In the genomic region with DNA sequence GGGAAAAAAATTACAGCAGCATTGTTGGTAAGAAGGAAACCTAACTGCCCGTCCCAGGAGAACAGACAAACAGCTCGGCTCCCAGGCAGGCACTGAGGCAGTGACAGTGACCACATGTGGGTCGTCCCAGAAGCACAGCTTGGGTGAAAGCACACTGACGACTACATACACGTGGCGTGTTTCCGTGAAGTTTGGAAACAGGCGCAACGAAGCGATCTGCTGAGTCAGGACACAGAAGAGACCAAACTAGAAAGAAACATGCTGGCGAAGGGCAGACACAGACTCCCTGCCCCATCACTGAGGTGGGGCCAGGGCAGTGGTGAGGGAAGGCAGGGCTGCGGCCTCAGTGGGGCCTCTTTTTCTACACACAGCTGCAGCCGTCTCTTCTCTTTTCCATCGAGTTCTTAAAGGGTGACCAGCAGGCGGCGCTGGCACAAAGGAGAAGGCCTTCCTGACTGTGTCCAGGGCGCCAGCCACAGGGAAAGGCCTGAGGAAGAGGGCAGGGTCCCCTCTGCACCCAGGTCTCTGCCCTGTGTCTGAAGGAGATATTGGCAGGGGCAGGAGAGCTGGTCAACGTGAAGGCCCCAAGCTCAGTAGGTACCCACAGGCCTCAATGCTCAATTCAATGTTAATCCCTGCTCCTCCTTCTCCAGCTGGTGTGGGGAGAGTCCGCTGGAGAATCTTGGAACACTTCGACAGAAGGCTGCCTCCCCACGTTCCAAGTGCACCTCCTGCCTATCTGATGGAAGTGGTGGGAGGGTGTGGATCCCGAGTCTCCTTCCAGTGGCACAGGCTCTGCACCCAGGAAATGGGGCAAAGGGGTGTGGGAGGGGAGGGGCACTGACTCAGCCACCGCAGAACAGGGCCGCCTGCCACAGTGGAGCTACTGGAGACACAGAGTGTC, we compare ENCODE assay signal across 8 cellular contexts. TPM values are rescaled to one million over a fixed set of nuclear protein-coding genes. Genes with fewer than 3 reads are reported as not detected.
DNase-seq lines count a peak whose midpoint lies in the region; ATAC-seq and TF ChIP-seq lines count a peak whose summit lies in the region.

No MANE protein-coding gene starts in this region.

- no peaks in the 10 kb centered on the region for H3K9me3 Mint-ChIP-seq in CD8-positive, alpha-beta T cell
- no peaks in the 10 kb centered on the region for H3K9me3 Mint-ChIP-seq in activated naive CD8-positive, alpha-beta T cell treated with anti-CD3 and anti-CD28 coated beads for 36 hours

- H4K20me1 ChIP-seq in OCI-LY7 (ENCODE audit: insufficient read depth, low read length) (no peaks in the 10 kb centered on the region), osteoblast (ENCODE audit: insufficient read depth, low read length) (peaks cover 23% of the 10 kb centered on the region)

- POLR2A ChIA-PET in CD8-positive, alpha-beta T cell (lab: Charles Lee), result interaction anchor here (1.1 to 1.7 kb wide), 2 partner anchors 19 to 23 kb away, joined by 4 to 8 read pairs; a partner anchor contains a TSS
- POLR2A ChIA-PET in OCI-LY7 (lab: Charles Lee), result no interaction called here

- TF ChIP-seq CTCF in CD8-positive, alpha-beta T cell (IDR thresholded peaks at IDR 0.05), result peak; percentile 30
- peak; percentile 85 for TF ChIP-seq CTCF in OCI-LY7 (conservative IDR thresholded peaks at IDR 0.05; ENCODE audit: low read length)
- peak; percentile 81 for TF ChIP-seq CTCF in osteoblast (IDR thresholded peaks at IDR 0.05; ENCODE audit: extremely low read depth, low read depth, low read length)

- peaks cover 89% of the 10 kb centered on the region for H3K36me3 Mint-ChIP-seq in CD8-positive, alpha-beta T cell
- peaks cover 20% of the 10 kb centered on the region for H3K36me3 Mint-ChIP-seq in activated naive CD8-positive, alpha-beta T cell treated with anti-CD3 and anti-CD28 coated beads for 36 hours

- H3K4me2 ChIP-seq in OCI-LY7 (ENCODE audit: low read length) (no peak overlapping the region), osteoblast (ENCODE audit: insufficient read depth, low read length) (no peak overlapping the region)

- intact Hi-C loops in CD8-positive, alpha-beta T cell (cut with DNase I, micrococcal nuclease), result loop anchor here (1.0 to 5.0 kb wide), 5 partner anchors 20 to 505 kb away; a partner anchor contains a TSS
- intact Hi-C loops in OCI-LY7 (cut with micrococcal nuclease; ENCODE audit: unreplicated experiment), result loop anchor here (1.0 kb wide), 2 partner anchors 54 to 180 kb away; no protein-coding TSS in a partner anchor

- peak; percentile 84 for ATAC-seq in CD8-positive, alpha-beta T cell
- ATAC-seq in GM19328 (IDR thresholded peaks at IDR 0.05; ENCODE audit: unreplicated experiment) (no peak), GM19397 (IDR thresholded peaks at IDR 0.05; ENCODE audit: unreplicated experiment) (no peak)

- H3K79me2 ChIP-seq in OCI-LY7 (ENCODE audit: insufficient read depth, low read depth, low read length) (no peaks in the 10 kb centered on the region), osteoblast (ENCODE audit: insufficient read depth, low read length) (peaks cover 41% of the 10 kb centered on the region)

- H2AFZ ChIP-seq in OCI-LY7 (ENCODE audit: low read length) (no peak overlapping the region), osteoblast (ENCODE audit: low read length) (no peak overlapping the region)

- no peaks in the 10 kb centered on the region for H3K9me2 ChIP-seq in OCI-LY7 (ENCODE audit: insufficient read depth, low read length)

- H3K27ac ChIP-seq in CD8-positive, alpha-beta T cell (ENCODE audit: low read depth, low read length), result no peak overlapping the region
- H3K27ac ChIP-seq in OCI-LY7 (ENCODE audit: low read depth, low read length, poor library complexity, severe bottlenecking) (no peak overlapping the region), osteoblast (ENCODE audit: low read depth, low read length) (no peak overlapping the region)

- no peak overlapping the region for H3K4me3 ChIP-seq in CD8-positive, alpha-beta T cell (ENCODE audit: low read depth, low read length)
- H3K4me3 ChIP-seq in OCI-LY7 (ENCODE audit: low read depth, low read length, poor library complexity, severe bottlenecking) (no peak overlapping the region), osteoblast (ENCODE audit: insufficient read depth, low read length) (no peak overlapping the region)

- CTCF ChIA-PET in CD8-positive, alpha-beta T cell (lab: Charles Lee), result interaction anchor here (0.7 to 4.5 kb wide), 15 partner anchors 8 to 1690 kb away, joined by 3 to 51 read pairs (median 5); no protein-coding TSS in a partner anchor
- CTCF ChIA-PET in OCI-LY7 (lab: Charles Lee; ENCODE audit: unreplicated experiment), result interaction anchor here (0.5 to 0.6 kb wide), 2 partner anchors 51 to 1777 kb away, joined by 3 to 4 read pairs; no protein-coding TSS in a partner anchor

- H3K4me1 ChIP-seq in CD8-positive, alpha-beta T cell (ENCODE audit: insufficient read depth, low read length), result peaks cover 6% of the 10 kb centered on the region
- H3K4me1 ChIP-seq in OCI-LY7 (ENCODE audit: insufficient read depth, low read length, poor library complexity, severe bottlenecking) (peaks cover 24% of the 10 kb centered on the region), osteoblast (ENCODE audit: insufficient read depth, low read length) (no peaks in the 10 kb centered on the region)

- H3K27me3 Mint-ChIP-seq in CD8-positive, alpha-beta T cell (ENCODE audit: low read depth), result no peaks in the 10 kb centered on the region
- H3K27me3 Mint-ChIP-seq in activated naive CD8-positive, alpha-beta T cell treated with anti-CD3 and anti-CD28 coated beads for 36 hours, result no peaks in the 10 kb centered on the region

- no TSS peak for BruUV-seq in OCI-LY7 (replicated peaks; lab: Mats Ljungman, UMichigan)

- H3K36me3 ChIP-seq in CD8-positive, alpha-beta T cell (ENCODE audit: insufficient read depth, low read length), result peaks cover 34% of the 10 kb centered on the region
- peaks cover 87% of the 10 kb centered on the region for H3K36me3 ChIP-seq in OCI-LY7 (ENCODE audit: insufficient read depth, low read length)
- H3K36me3 ChIP-seq in osteoblast (ENCODE audit: insufficient read depth, low read length), result peaks cover 90% of the 10 kb centered on the region

- H3K4me3 Mint-ChIP-seq in CD8-positive, alpha-beta T cell, result no peak overlapping the region
- no peak overlapping the region for H3K4me3 Mint-ChIP-seq in activated naive CD8-positive, alpha-beta T cell treated with anti-CD3 and anti-CD28 coated beads for 36 hours

- H3K27ac Mint-ChIP-seq in CD8-positive, alpha-beta T cell, result no peak overlapping the region
- peak overlapping the region; percentile 22 for H3K27ac Mint-ChIP-seq in activated naive CD8-positive, alpha-beta T cell treated with anti-CD3 and anti-CD28 coated beads for 36 hours

- peak in 6 of 7 experiments; percentile 18 to 61 (median 43) for DNase-seq in CD8-positive, alpha-beta T cell
- DNase-seq in HT1080 (ENCODE audit: low read depth) (peak; percentile 52), OCI-LY7 (ENCODE audit: low spot score) (peak; percentile 66), globus pallidus (ENCODE audit: low spot score) (peak; percentile 85), osteoblast (ENCODE audit: insufficient read length, low spot score, missing footprints) (peak; percentile 93)
- DNase-seq in activated naive CD8-positive, alpha-beta T cell treated with anti-CD3 and anti-CD28 coated beads for 36 hours, result peak; percentile 36

- H3K9me3 ChIP-seq in CD8-positive, alpha-beta T cell (ENCODE audit: low read length), result no peaks in the 10 kb centered on the region
- H3K9me3 ChIP-seq in OCI-LY7 (ENCODE audit: low read length), result no peaks in the 10 kb centered on the region
- H3K9me3 ChIP-seq in osteoblast (ENCODE audit: low read depth, low read length), result no peaks in the 10 kb centered on the region

- H3K4me1 Mint-ChIP-seq in CD8-positive, alpha-beta T cell (ENCODE audit: low read depth), result peaks cover 12% of the 10 kb centered on the region
- peaks cover 7% of the 10 kb centered on the region for H3K4me1 Mint-ChIP-seq in activated naive CD8-positive, alpha-beta T cell treated with anti-CD3 and anti-CD28 coated beads for 36 hours

- H3K27me3 ChIP-seq in CD8-positive, alpha-beta T cell (ENCODE audit: insufficient read depth, low read length), result no peaks in the 10 kb centered on the region
- no peaks in the 10 kb centered on the region for H3K27me3 ChIP-seq in osteoblast (ENCODE audit: insufficient read depth, low read length)

RNA-seq across cellular contexts. Expression of a gene that starts 19.9 kb away (rescaled TPM):
- 10 to 100 TPM; 34.2 to 34.7 TPM for total RNA-seq in CD8-positive, alpha-beta T cell
- 83.1 and 91.5 TPM in 2 replicates for total RNA-seq in HT1080 (2014; rRNA removed; shearing (Covaris generic))
- 144 and 166 TPM in 2 replicates for polyA plus RNA-seq in HT1080 (2015; cell fraction: cytosol; rRNA removed)
- 436 and 437 TPM in 2 replicates for polyA plus RNA-seq in HT1080 (2015; cell fraction: nucleus; rRNA removed)
- total RNA-seq in OCI-LY7 (2014; rRNA removed; shearing (Covaris generic)), result 58.3 and 62.4 TPM in 2 replicates
- total RNA-seq in OCI-LY7 (2022) (88.8 and 92.6 TPM in 2 replicates), osteoblast (99.3 and 106 TPM in 2 replicates)
- 100 to 1,000 TPM in 1 of 2 experiments, 10 to 100 TPM in 1; 96.6 to 101 TPM for total RNA-seq in activated naive CD8-positive, alpha-beta T cell treated with anti-CD3 and anti-CD28 coated beads for 36 hours

RNA-seq across cellular contexts. Expression of a gene that starts 45.2 kb away (rescaled TPM):
- 100 to 1,000 TPM; 276 to 290 TPM for total RNA-seq in CD8-positive, alpha-beta T cell
- total RNA-seq in HT1080 (2014; rRNA removed; shearing (Covaris generic)), result 113 and 119 TPM in 2 replicates
- polyA plus RNA-seq in HT1080 (2015; cell fraction: cytosol; rRNA removed), result 131 and 149 TPM in 2 replicates
- polyA plus RNA-seq in HT1080 (2015; cell fraction: nucleus; rRNA removed), result 148 and 163 TPM in 2 replicates
- total RNA-seq in OCI-LY7 (2014; rRNA removed; shearing (Covaris generic)), result 152 and 247 TPM in 2 replicates
- total RNA-seq in OCI-LY7 (2022), result 183 and 188 TPM in 2 replicates
- 100 to 1,000 TPM; 222 to 226 TPM for total RNA-seq in activated naive CD8-positive, alpha-beta T cell treated with anti-CD3 and anti-CD28 coated beads for 36 hours
- 72.0 and 87.8 TPM in 2 replicates for total RNA-seq in osteoblast

Comparison
In these comparisons a context has a peak if more than half of its experiments do, and no peak if none do; other contexts are left out.
1. DNase-seq: peak in every context shown above with its lines; median percentile 93 in osteoblast; 85 in globus pallidus; 66 in OCI-LY7; 52 in HT1080; 43 in CD8-positive, alpha-beta T cell; 36 in activated naive CD8-positive, alpha-beta T cell treated with anti-CD3 and anti-CD28 coated beads for 36 hours.
2. CTCF ChIP-seq: peak in every context shown above with its lines; median percentile 85 in OCI-LY7; 81 in osteoblast; 30 in CD8-positive, alpha-beta T cell.